ENCODE assay signal across 8 cellular contexts in genomic region chr17:82212331-82213250, GRCh38. TPM values are rescaled to one million over a fixed set of nuclear protein-coding genes. Genes with fewer than 3 reads are reported as not detected.
DNase-seq lines count a peak whose midpoint lies in the region; ATAC-seq and TF ChIP-seq lines count a peak whose summit lies in the region.

Gene CCDC57 (minus strand): TSS chr17:82212842. CDS start chr17:82201944, 10,898 bp downstream.

- TF ChIP-seq CTCF in CD4-positive, alpha-beta T cell (IDR thresholded peaks at IDR 0.05), result no peak
- no peak for TF ChIP-seq CTCF in type B pancreatic cell (conservative IDR thresholded peaks at IDR 0.05)

- H3K4me1 Mint-ChIP-seq in CD4-positive, alpha-beta T cell (ENCODE audit: low read depth), result peaks cover 44% of the 10 kb centered on the region
- H3K4me1 Mint-ChIP-seq in activated naive CD4-positive, alpha-beta T cell treated with anti-CD3 and anti-CD28 coated beads for 36 hours (ENCODE audit: low read depth), result peaks cover 33% of the 10 kb centered on the region
- no peaks in the 10 kb centered on the region for H3K4me1 Mint-ChIP-seq in type B pancreatic cell (ENCODE audit: unreplicated experiment)

- CTCF ChIA-PET in CD4-positive, alpha-beta T cell (lab: Charles Lee), result interaction anchor here (1.4 kb wide), 1 partner anchor 12 kb away, joined by 6 read pairs; no protein-coding TSS in a partner anchor
- CTCF ChIA-PET in activated naive CD4-positive, alpha-beta T cell treated with anti-CD3 and anti-CD28 coated beads for 36 hours (lab: Charles Lee), result interaction anchor here (1.3 to 1.7 kb wide), 3 partner anchors 18 to 175 kb away, joined by 3 to 5 read pairs (median 3); partner anchors contain the start of genes DCXR and SECTM1

- no peaks in the 10 kb centered on the region for H3K27me3 Mint-ChIP-seq in CD4-positive, alpha-beta T cell
- no peaks in the 10 kb centered on the region for H3K27me3 Mint-ChIP-seq in activated naive CD4-positive, alpha-beta T cell treated with anti-CD3 and anti-CD28 coated beads for 36 hours (ENCODE audit: low read depth)
- no peaks in the 10 kb centered on the region for H3K27me3 Mint-ChIP-seq in type B pancreatic cell

- H3K27ac Mint-ChIP-seq in CD4-positive, alpha-beta T cell, result peak within 1 kb of the TSS; percentile 85
- H3K27ac Mint-ChIP-seq in activated naive CD4-positive, alpha-beta T cell treated with anti-CD3 and anti-CD28 coated beads for 36 hours, result peak within 1 kb of the TSS; percentile 53
- H3K27ac Mint-ChIP-seq in type B pancreatic cell, result peak within 1 kb of the TSS; percentile 58

- no peaks in the 10 kb centered on the region for H3K9me3 Mint-ChIP-seq in CD4-positive, alpha-beta T cell
- no peaks in the 10 kb centered on the region for H3K9me3 Mint-ChIP-seq in activated naive CD4-positive, alpha-beta T cell treated with anti-CD3 and anti-CD28 coated beads for 36 hours
- H3K9me3 Mint-ChIP-seq in type B pancreatic cell, result no peaks in the 10 kb centered on the region

- H3K27ac ChIP-seq in CD4-positive, alpha-beta T cell (ENCODE audit: low read depth, low read length), result peak within 1 kb of the TSS; percentile 46

- H3K4me3 Mint-ChIP-seq in CD4-positive, alpha-beta T cell, result peak within 1 kb of the TSS; percentile 90
- peak within 1 kb of the TSS; percentile 79 for H3K4me3 Mint-ChIP-seq in activated naive CD4-positive, alpha-beta T cell treated with anti-CD3 and anti-CD28 coated beads for 36 hours
- peak within 1 kb of the TSS; percentile 84 for H3K4me3 Mint-ChIP-seq in type B pancreatic cell

- H2AFZ ChIP-seq in neuron (ENCODE audit: low read depth, low read length), result peak within 1 kb of the TSS; percentile 98

- H3K36me3 Mint-ChIP-seq in CD4-positive, alpha-beta T cell (ENCODE audit: low read depth), result peaks cover 1% of the 10 kb centered on the region
- no peaks in the 10 kb centered on the region for H3K36me3 Mint-ChIP-seq in activated naive CD4-positive, alpha-beta T cell treated with anti-CD3 and anti-CD28 coated beads for 36 hours (ENCODE audit: low read depth)
- no peaks in the 10 kb centered on the region for H3K36me3 Mint-ChIP-seq in type B pancreatic cell

- POLR2A ChIA-PET in CD4-positive, alpha-beta T cell (lab: Charles Lee), result interaction anchor here (0.6 to 2.5 kb wide), 4 partner anchors 12 to 86 kb away, joined by 3 to 17 read pairs (median 4); no protein-coding TSS in a partner anchor

- no peaks in the 10 kb centered on the region for H3K36me3 ChIP-seq in neuron (ENCODE audit: insufficient read depth, low read length)

- intact Hi-C loops in CD4-positive, alpha-beta T cell (cut with DNase I, micrococcal nuclease), result no loop called here
- intact Hi-C loops in activated naive CD4-positive, alpha-beta T cell treated with anti-CD3 and anti-CD28 coated beads for 36 hours (cut with micrococcal nuclease), result loop anchor here (1.0 to 2.0 kb wide), 2 partner anchors 26 to 285 kb away; partner anchors contain the start of gene MAFG

- H3K9me3 ChIP-seq in CD4-positive, alpha-beta T cell (ENCODE audit: control insufficient read depth, low read length), result no peaks in the 10 kb centered on the region
- H3K9me3 ChIP-seq in neuron (ENCODE audit: low read length), result no peaks in the 10 kb centered on the region

- H3K4me3 ChIP-seq in neuron (ENCODE audit: low read length), result peak within 1 kb of the TSS; percentile 67

- H3K27me3 ChIP-seq in CD4-positive, alpha-beta T cell (ENCODE audit: control insufficient read depth, insufficient read depth, low read length), result no peaks in the 10 kb centered on the region
- H3K27me3 ChIP-seq in neuron (ENCODE audit: insufficient read depth, low read length), result no peaks in the 10 kb centered on the region

- peak; percentile 30 for ATAC-seq in CD4-positive, alpha-beta T cell (ENCODE audit: poor library complexity)
- peak; percentile 72 for ATAC-seq in HG03521 (IDR thresholded peaks at IDR 0.05; ENCODE audit: unreplicated experiment)

- H3K4me1 ChIP-seq in neuron (ENCODE audit: insufficient read depth, low read length), result peaks cover 12% of the 10 kb centered on the region

- DNase-seq in CD4-positive, alpha-beta T cell, result peak in 7 of 10 experiments; percentile 49 to 69 (median 57)
- DNase-seq in GM19240 (ENCODE audit: insufficient read length, low spot score), result peak; percentile 79
- DNase-seq in RKO (ENCODE audit: low spot score), result peak; percentile 85
- DNase-seq in activated naive CD4-positive, alpha-beta T cell treated with anti-CD3 and anti-CD28 coated beads for 36 hours, result peak; percentile 74
- peak; percentile 88 for DNase-seq in germinal center (ENCODE audit: low spot score)
- peak; percentile 89 for DNase-seq in type B pancreatic cell (ENCODE audit: extremely low spot score, unreplicated experiment)

RNA-seq across cellular contexts. Expression of gene CCDC57, which starts in this region (rescaled TPM):
- total RNA-seq in CD4-positive, alpha-beta T cell, result 100 to 1,000 TPM; 129 to 135 TPM
- 10 to 100 TPM; 40.7 to 43.9 TPM for total RNA-seq in activated naive CD4-positive, alpha-beta T cell treated with anti-CD3 and anti-CD28 coated beads for 36 hours
- total RNA-seq in type B pancreatic cell (ENCODE audit: low replicate concordance), result 33.5 and 58.7 TPM in 2 replicates

Comparison
In these comparisons a context has a peak if more than half of its experiments do, and no peak if none do; other contexts are left out.
1. Peak in every context shown above with its lines: DNase-seq, ATAC-seq, H3K4me3 ChIP-seq and H3K27ac ChIP-seq.